ENCODE assay signal across 24 cellular contexts in genomic region chr1:179745131-179745611, GRCh38. TPM values are rescaled to one million over a fixed set of nuclear protein-coding genes. Genes with fewer than 3 reads are reported as not detected.
A peak's percentile ranks its signal among the peaks of the same experiment; 100 is the strongest.
DNase-seq lines count a peak whose midpoint lies in the region; ATAC-seq, FAIRE-seq and TF ChIP-seq lines count a peak whose summit lies in the region.
"Had no signal": no experiment of that assay in that cellular context is flagged by ENCODE, and none has a peak within 500 bp of the region (broad histone marks: within the 10 kb centered on the region; RNA-seq: fewer than 3 reads in every experiment).

No MANE protein-coding gene starts in this region.

- peaks cover 85% of the 10 kb centered on the region for H3K27me3 Mint-ChIP-seq in mesothelial cell of epicardium (ENCODE audit: low read depth)

- H3K9me3 Mint-ChIP-seq in mesothelial cell of epicardium = peaks cover 7% of the 10 kb centered on the region
- H3K9me3 Mint-ChIP-seq: CD8-positive, alpha-beta T cell had no signal

- H3K9me2 ChIP-seq in SK-N-SH (no peaks in the 10 kb centered on the region), hepatocyte (replicated peaks; ENCODE audit: insufficient read depth) (no peaks in the 10 kb centered on the region)

- peaks cover 41% of the 10 kb centered on the region for H3K4me1 Mint-ChIP-seq in mesothelial cell of epicardium

- intact Hi-C loops in kidney (cut with DNase I) = no loop called here

- H2AFZ ChIP-seq in SK-N-SH (ENCODE audit: low read depth) = no peak overlapping the region
- H2AFZ ChIP-seq in hepatocyte = no peak overlapping the region
- H2AFZ ChIP-seq: GM23248, PC-9 had no signal

- no peaks in the 10 kb centered on the region for H3K79me2 ChIP-seq in SK-N-SH (ENCODE audit: insufficient read depth)
- no peaks in the 10 kb centered on the region for H3K79me2 ChIP-seq in hepatocyte

- H3K4me1 ChIP-seq in BE2C = peaks cover 14% of the 10 kb centered on the region
- peaks cover 0 to 44% of the 10 kb centered on the region in 2 experiments; a peak in 2 of 4 replicates for H3K4me1 ChIP-seq in SK-N-SH (ENCODE audit: control insufficient read depth in 1 of 2, insufficient read depth in 2 of 2, low read depth in 1 of 2, low read length in 1 of 2)
- peaks cover 12% of the 10 kb centered on the region for H3K4me1 ChIP-seq in hepatocyte (ENCODE audit: insufficient read depth)
- peaks cover 0 to 3% of the 10 kb centered on the region in 2 donors for H3K4me1 ChIP-seq in kidney (ENCODE audit: control insufficient read depth in 1 of 2, insufficient read depth in 1 of 2, low read depth in 1 of 2, low read length in 2 of 2)

- 27% methylated on average over 8 of the region's 8 CpGs for WGBS in SK-N-SH (ENCODE audit: low lambda C conversion rate)
- 49% methylated on average over 8 of the region's 8 CpGs for WGBS in hepatocyte (ENCODE audit: low lambda C conversion rate, missing lambda C conversion rate)

- H3F3A ChIP-seq in SK-N-SH (replicated peaks; ENCODE audit: insufficient read depth) = no peaks in the 10 kb centered on the region

- H3K4me3 Mint-ChIP-seq in mesothelial cell of epicardium = peak overlapping the region; percentile 70
- H3K4me3 Mint-ChIP-seq: CD8-positive, alpha-beta T cell had no signal

- H3K9ac ChIP-seq in SK-N-SH (no peak overlapping the region), kidney (ENCODE audit: low read length in 2 of 2) (no peak overlapping the region)
- H3K9ac ChIP-seq: GM23248 had no signal

- no peak for TF ChIP-seq CTCF in BE2C (IDR thresholded peaks at IDR 0.05; ENCODE audit: low read depth, low read length)
- TF ChIP-seq CTCF in SK-N-SH (IDR thresholded peaks at IDR 0.05) = no peak
- no peak for TF ChIP-seq CTCF in hepatocyte (IDR thresholded peaks at IDR 0.05; ENCODE audit: poor library complexity)
- no peak for TF ChIP-seq CTCF in mesothelial cell of epicardium (IDR thresholded peaks at IDR 0.05; ENCODE audit: unreplicated experiment)
- no peak for TF ChIP-seq CTCF in kidney (IDR thresholded peaks at IDR 0.05; ENCODE audit: borderline replicate concordance, extremely low read depth, insufficient read depth)
- TF ChIP-seq CTCF in coronary artery (IDR thresholded peaks at IDR 0.05) = no peak

- ATAC-seq in HG03159 (IDR thresholded peaks at IDR 0.05; ENCODE audit: unreplicated experiment) = no peak
- ATAC-seq: CD8-positive, alpha-beta T cell had no signal

- H3K4me2 ChIP-seq in SK-N-SH (no peak overlapping the region), hepatocyte (peak overlapping the region; percentile 53)
- H3K4me2 ChIP-seq: PC-9 had no signal

- H4K20me1 ChIP-seq in SK-N-SH (ENCODE audit: insufficient read depth) = no peaks in the 10 kb centered on the region
- no peaks in the 10 kb centered on the region for H4K20me1 ChIP-seq in hepatocyte (ENCODE audit: insufficient read depth, poor library complexity, severe bottlenecking)

- no peaks in the 10 kb centered on the region for H3K27me3 ChIP-seq in BE2C
- peaks cover 41% of the 10 kb centered on the region for H3K27me3 ChIP-seq in SK-N-SH (ENCODE audit: insufficient read depth)
- peaks cover 80% of the 10 kb centered on the region for H3K27me3 ChIP-seq in hepatocyte

- POLR2A ChIA-PET in SK-N-SH (lab: Yijun Ruan, JAX) = interaction anchor here (0.7 to 3.2 kb wide), 13 partner anchors 9 to 70 kb away, joined by 3 to 20 read pairs (median 5); no protein-coding TSS in a partner anchor

- CTCF ChIA-PET in SK-N-SH (lab: Yijun Ruan, JAX) = interaction anchor here (0.6 to 2.3 kb wide), 13 partner anchors 13 to 70 kb away, joined by 3 to 16 read pairs (median 4); no protein-coding TSS in a partner anchor

- no peaks in the 10 kb centered on the region for H3K36me3 Mint-ChIP-seq in mesothelial cell of epicardium
- H3K36me3 Mint-ChIP-seq: CD8-positive, alpha-beta T cell; IgD-negative memory B cell had no signal

- FAIRE-seq in kidney (lab: Jason Lieb, UNC) = no peak
- FAIRE-seq: G401.6, GM12892 had no signal

- H3K36me3 ChIP-seq in BE2C = peaks cover 30% of the 10 kb centered on the region
- H3K36me3 ChIP-seq in SK-N-SH (replicated peaks in 1 of 2; ENCODE audit: control insufficient read depth in 1 of 2, insufficient read depth in 2 of 2, low read length in 1 of 2) = no peaks in the 10 kb centered on the region
- no peaks in the 10 kb centered on the region for H3K36me3 ChIP-seq in hepatocyte (replicated peaks; ENCODE audit: insufficient read depth, low read depth)
- no peaks in the 10 kb centered on the region for H3K36me3 ChIP-seq in kidney (ENCODE audit: control insufficient read depth in 1 of 2, insufficient read depth in 2 of 2, low read length in 2 of 2)

- H3K4me3 ChIP-seq in BE2C (ENCODE audit: low read depth, low read length) = peak overlapping the region; percentile 84
- peak overlapping the region in 1 of 2 experiments; percentile 54; a peak in 2 of 4 replicates for H3K4me3 ChIP-seq in SK-N-SH (ENCODE audit: low read depth in 2 of 2, low read length in 1 of 2)
- H3K4me3 ChIP-seq in hepatocyte = no peak overlapping the region
- no peak overlapping the region for H3K4me3 ChIP-seq in kidney (ENCODE audit: low read length in 2 of 2)
- no peak overlapping the region for H3K4me3 ChIP-seq in coronary artery
- H3K4me3 ChIP-seq: GM23248, PC-9 had no signal

- H3K27ac ChIP-seq in SK-N-SH (ENCODE audit: low read depth in 2 of 2, low read length in 1 of 2) = peak overlapping the region in 1 of 2 experiments; percentile 99; a peak in 2 of 4 replicates
- no peak overlapping the region for H3K27ac ChIP-seq in hepatocyte
- no peak overlapping the region for H3K27ac ChIP-seq in kidney (ENCODE audit: low read depth in 2 of 2, low read length in 2 of 2)
- H3K27ac ChIP-seq in coronary artery = no peak overlapping the region
- H3K27ac ChIP-seq: GM23248, PC-9 had no signal

- DNase-seq in BE2C (peak; percentile 60), SK-N-SH (peak; percentile 58), hepatocyte (ENCODE audit: low spot score) (peak; percentile 16), mesothelial cell of epicardium (ENCODE audit: low spot score in 2 of 2, unreplicated experiment in 2 of 2) (no peak), kidney (no peak), coronary artery (ENCODE audit: low spot score) (no peak)
- DNase-seq in activated CD4-positive, alpha-beta T cell treated with anti-CD3 and anti-CD28 coated beads, Interleukin-2, amount 50 U/mL, for 4 hours = no peak
- DNase-seq: 8988T; C1 segment of cervical spinal cord; CD8-positive, alpha-beta T cell; DMS153; GM23248; MV-4-11; NCI-H1694; NCI-H2081 treated with DMSO at 0.1 percent for 48 hours; NCI-H446; NCI-H526; PC-9; RPMI8226; SHP77 had no signal

- no peak for TF ChIP-seq EP300 in SK-N-SH (IDR thresholded peaks at IDR 0.05; ENCODE audit: borderline replicate concordance in 1 of 2, low read depth in 1 of 2, low read length in 1 of 2)

- peak overlapping the region; percentile 61 for H3K27ac Mint-ChIP-seq in mesothelial cell of epicardium
- H3K27ac Mint-ChIP-seq: CD8-positive, alpha-beta T cell had no signal

- H3K9me3 ChIP-seq in BE2C (no peaks in the 10 kb centered on the region), SK-N-SH (no peaks in the 10 kb centered on the region), hepatocyte (ENCODE audit: low read depth) (no peaks in the 10 kb centered on the region), kidney (ENCODE audit: control insufficient read depth in 1 of 2, low read length in 2 of 2) (no peaks in the 10 kb centered on the region)

- no peak for TF ChIP-seq RAD21 in SK-N-SH (IDR thresholded peaks at IDR 0.05; ENCODE audit: low read length)

TF ChIP-seq in SK-N-SH, 30 proteins besides CTCF, POLR2A, EP300 and RAD21:
- TF ChIP-seq MXI1 (IDR thresholded peaks at IDR 0.05; ENCODE audit: low read depth, low read length) (no peak; the same call in 1 of the 2 replicates), GABPA (IDR thresholded peaks at IDR 0.05; ENCODE audit: low read depth) (no peak), FOXM1 (IDR thresholded peaks at IDR 0.05; ENCODE audit: low read depth) (no peak), TEAD4 (IDR thresholded peaks at IDR 0.05; ENCODE audit: borderline replicate concordance, insufficient read depth) (no peak), ZBTB33 (IDR thresholded peaks at IDR 0.05; ENCODE audit: borderline replicate concordance, low read depth) (no peak), NFIC (IDR thresholded peaks at IDR 0.05; ENCODE audit: borderline replicate concordance) (no peak), USF2 (IDR thresholded peaks at IDR 0.05; ENCODE audit: borderline replicate concordance, low read depth, low read length) (no peak), POLR2AphosphoS5 (IDR thresholded peaks at IDR 0.05; ENCODE audit: low read depth, low read length) (no peak), RCOR1 (IDR thresholded peaks at IDR 0.05; ENCODE audit: low read length) (no peak), SMC3 (IDR thresholded peaks at IDR 0.05; ENCODE audit: low read depth, low read length) (no peak)

RNA-seq across cellular contexts. Expression of gene FAM163A, which starts 2.1 kb away (rescaled TPM):
- 46.9 TPM for polyA plus RNA-seq in BE2C (2012; ENCODE audit: insufficient read depth, insufficient read length, low read depth)
- 0.43 and 1.1 TPM in 2 replicates for polyA plus RNA-seq in SK-N-SH (2012; rRNA removed)
- 0.80 and 1.4 TPM in 2 replicates for polyA plus RNA-seq in SK-N-SH (2012; cell fraction: cytosol; rRNA removed)
- polyA plus RNA-seq in SK-N-SH (2012; cell fraction: nucleus; rRNA removed) = 1.1 and 1.8 TPM in 2 replicates
- total RNA-seq in hepatocyte = 0.12 and 0.43 TPM in 2 replicates
- 0.87 and 2.2 TPM in 2 replicates for polyA plus RNA-seq in hepatocyte
- total RNA-seq in mesothelial cell of epicardium = 10.1 to 10.2 TPM (median 10.1 TPM) in 3 replicates
- total RNA-seq in kidney = not detected
- not detected for polyA plus RNA-seq in kidney (ENCODE audit: insufficient read depth, low read depth, low replicate concordance)
- total RNA-seq: GM23248, PC-9 had no signal
- polyA plus RNA-seq: GM23248, IgD-negative memory B cell had no signal

Comparison
In these comparisons a context has a peak if more than half of its experiments do, and no peak if none do; other contexts are left out.
1. DNase-seq: peak in BE2C (single experiment), SK-N-SH (single experiment) and hepatocyte (single experiment); none in mesothelial cell of epicardium (0 of 2), activated CD4-positive, alpha-beta T cell treated with anti-CD3 and anti-CD28 coated beads, Interleukin-2, amount 50 U/mL, for 4 hours (0 of 2), kidney (single experiment) and coronary artery (single experiment).